11 cellular contexts compared by ENCODE assay signal in genomic region chr1:109904105-109904817, GRCh38. TPM values are rescaled to one million over a fixed set of nuclear protein-coding genes. Genes with fewer than 3 reads are reported as not detected.
DNase-seq lines count a peak whose midpoint lies in the region; ATAC-seq, FAIRE-seq and TF ChIP-seq lines count a peak whose summit lies in the region.
"Had no signal": no experiment of that assay in that cellular context is flagged by ENCODE, and none has a peak within 500 bp of the region (broad histone marks: within the 10 kb centered on the region; RNA-seq: fewer than 3 reads in every experiment).

No MANE protein-coding gene starts in this region.

- ATAC-seq in CD4-positive, alpha-beta T cell (ENCODE audit: poor library complexity) = no peak
- ATAC-seq in Panc1 = no peak
- ATAC-seq in pancreas = peak; percentile 59 to 65 (median 62)

- POLR2A ChIA-PET in CD4-positive, alpha-beta T cell (lab: Charles Lee) = interaction anchor here (0.6 to 1.0 kb wide), 2 partner anchors 9 to 316 kb away, joined by 3 read pairs; no protein-coding TSS in a partner anchor
- POLR2A ChIA-PET in Panc1 (lab: Charles Lee) = interaction anchor here (0.6 kb wide), 1 partner anchor 15 kb away, joined by 6 read pairs; no protein-coding TSS in a partner anchor

- no peak for DNase-seq in CD4-positive, alpha-beta T cell
- DNase-seq in Panc1 (ENCODE audit: low read depth, low spot score) (no peak), dorsolateral prefrontal cortex (peak; percentile 22 to 92 (median 87)), pancreas (peak in 2 of 6 donors; percentile 29 to 47), NCI-H1694 treated with DMSO at 0.1 percent for 48 hours (lab: John Stamatoyannopoulos, UW) (no peak), HTR-8/SVneo (ENCODE audit: insufficient read length, low spot score) (no peak), RPMI8226 (no peak), AML-193 (lab: John Stamatoyannopoulos, UW) (no peak)
- DNase-seq: mesendoderm, NCI-H2227 treated with DMSO at 0.1 percent for 48 hours had no signal

- H3K36me3 Mint-ChIP-seq in CD4-positive, alpha-beta T cell (ENCODE audit: low read depth) = no peaks in the 10 kb centered on the region

- TF ChIP-seq CTCF in CD4-positive, alpha-beta T cell (IDR thresholded peaks at IDR 0.05) = no peak
- no peak for TF ChIP-seq CTCF in Panc1 (IDR thresholded peaks at IDR 0.05)
- TF ChIP-seq CTCF in dorsolateral prefrontal cortex (IDR thresholded peaks at IDR 0.05 in 54 of 56, conservative IDR thresholded peaks at IDR 0.05 in 2 of 56; ENCODE audit: low read depth in 1 of 56, partially characterized antibody in 56 of 56) = peak in 14 of 56 donors; percentile 4 to 48 (median 23)
- no peak for TF ChIP-seq CTCF in pancreas (IDR thresholded peaks at IDR 0.05)

- peaks cover 43% of the 10 kb centered on the region for H3K4me1 Mint-ChIP-seq in CD4-positive, alpha-beta T cell (ENCODE audit: low read depth)

- WGBS in pancreas, 2 donors = 57 to 61% methylated on average over 7 of the region's 7 CpGs

- H3K27ac ChIP-seq in CD4-positive, alpha-beta T cell (ENCODE audit: low read depth, low read length) = no peak overlapping the region
- H3K27ac ChIP-seq in Panc1 (ENCODE audit: low read length) (peak overlapping the region; percentile 18; the same call in 1 of the 2 replicates), dorsolateral prefrontal cortex (peak overlapping the region in 57 of 59 donors; percentile 16 to 92 (median 80)), pancreas (peak overlapping the region in 1 of 4 donors; percentile 13)
- H3K27ac ChIP-seq: prostate gland had no signal

- CTCF ChIA-PET in CD4-positive, alpha-beta T cell (lab: Charles Lee) = no interaction called here
- CTCF ChIA-PET in Panc1 (lab: Charles Lee) = interaction anchor here (0.5 kb wide), 1 partner anchor 129 kb away, joined by 6 read pairs; no protein-coding TSS in a partner anchor

- in situ Hi-C loops in Panc1 (cut with HindIII; ENCODE audit: low pct_unique_long_range_greater_than_20kb, low sequenced_read_pairs) = no loop called here

- H3K27ac Mint-ChIP-seq in CD4-positive, alpha-beta T cell = peak overlapping the region; percentile 69

- peaks cover 3% of the 10 kb centered on the region; the same call in 1 of the 2 replicates for H3K4me1 ChIP-seq in Panc1 (ENCODE audit: control insufficient read depth, insufficient read depth, low read length)
- H3K4me1 ChIP-seq in pancreas = peaks cover 0 to 14% (median 0%) of the 10 kb centered on the region in 3 donors
- H3K4me1 ChIP-seq: prostate gland had no signal

- FAIRE-seq in pancreas (lab: Jason Lieb, UNC) = no peak
- FAIRE-seq in HTR-8/SVneo (lab: Jason Lieb, UNC) = no peak

- H3K9me3 Mint-ChIP-seq in CD4-positive, alpha-beta T cell = no peaks in the 10 kb centered on the region

- no peaks in the 10 kb centered on the region for H3K27me3 ChIP-seq in CD4-positive, alpha-beta T cell (ENCODE audit: control insufficient read depth, insufficient read depth, low read length)
- H3K27me3 ChIP-seq in Panc1 (ENCODE audit: control insufficient read depth, insufficient read depth, low read length) (no peaks in the 10 kb centered on the region), dorsolateral prefrontal cortex (no peaks in the 10 kb centered on the region), pancreas (no peaks in the 10 kb centered on the region)

- H3K4me3 ChIP-seq in Panc1 (ENCODE audit: low read depth in 2 of 2, low read length in 2 of 2) = no peak overlapping the region
- H3K4me3 ChIP-seq in dorsolateral prefrontal cortex = peak overlapping the region in 5 of 59 donors; percentile 1 to 28 (median 5)
- H3K4me3 ChIP-seq in pancreas = no peak overlapping the region
- H3K4me3 ChIP-seq: prostate gland had no signal

- H3K36me3 ChIP-seq in Panc1 (ENCODE audit: control insufficient read depth, insufficient read depth, low read length) = no peaks in the 10 kb centered on the region
- no peaks in the 10 kb centered on the region for H3K36me3 ChIP-seq in pancreas
- H3K36me3 ChIP-seq: prostate gland had no signal

- H3K9me3 ChIP-seq in CD4-positive, alpha-beta T cell (ENCODE audit: control insufficient read depth, low read length) = no peaks in the 10 kb centered on the region
- H3K9me3 ChIP-seq in Panc1 (ENCODE audit: control insufficient read depth, insufficient read depth, low read depth, low read length) (no peaks in the 10 kb centered on the region), pancreas (no peaks in the 10 kb centered on the region)
- H3K9me3 ChIP-seq: prostate gland had no signal

- H3K4me3 Mint-ChIP-seq in CD4-positive, alpha-beta T cell = no peak overlapping the region

- peaks cover under 1% of the 10 kb centered on the region for H3K27me3 Mint-ChIP-seq in CD4-positive, alpha-beta T cell

- no TSS peak for BruUV-seq in Panc1 (replicated peaks; lab: Mats Ljungman, UMichigan)

- intact Hi-C loops in CD4-positive, alpha-beta T cell (cut with DNase I, micrococcal nuclease) = no loop called here
- intact Hi-C loops in Panc1 (cut with micrococcal nuclease; ENCODE audit: unreplicated experiment) = no loop called here
- intact Hi-C loops in dorsolateral prefrontal cortex (cut with DNase I) = loop anchor here in 1 of 2 donors (1.0 kb wide), 1 partner anchor 21 kb away; no protein-coding TSS in a partner anchor
- intact Hi-C loops in pancreas (cut with DNase I) = no loop called here

RNA-seq across cellular contexts. Expression of gene CSF1, which starts 6.4 kb away (rescaled TPM):
- 1 to 10 TPM; 6.5 to 6.7 TPM for total RNA-seq in CD4-positive, alpha-beta T cell
- total RNA-seq in Panc1 (2021; ENCODE audit: unreplicated experiment) = 217 TPM
- 109 TPM for polyA plus RNA-seq in Panc1 (2012; ENCODE audit: insufficient read length)
- 10 to 100 TPM in 117 of 120 experiments, 1 to 10 TPM in 3; 8.9 to 51.5 (median 20.8) TPM for total RNA-seq in dorsolateral prefrontal cortex
- total RNA-seq in pancreas = 10 to 100 TPM in 4 of 6 donors, 1 to 10 TPM in 2; 6.7 to 38.3 (median 13.4) TPM
- polyA plus RNA-seq in pancreas = 10 to 100 TPM; 15.5 to 16.5 TPM

Comparison
In these comparisons a context has a peak if more than half of its experiments do, and no peak if none do; other contexts are left out.
1. ATAC-seq: peak in pancreas (4 of 4); none in CD4-positive, alpha-beta T cell (single experiment) and Panc1 (single experiment).
2. DNase-seq: peak in dorsolateral prefrontal cortex (10 of 10); none in CD4-positive, alpha-beta T cell (0 of 10), Panc1 (single experiment), NCI-H1694 treated with DMSO at 0.1 percent for 48 hours (single experiment), HTR-8/SVneo (single experiment), RPMI8226 (single experiment) and AML-193 (0 of 2).